ENCODE assay signal across 17 cellular contexts in the genomic region with DNA sequence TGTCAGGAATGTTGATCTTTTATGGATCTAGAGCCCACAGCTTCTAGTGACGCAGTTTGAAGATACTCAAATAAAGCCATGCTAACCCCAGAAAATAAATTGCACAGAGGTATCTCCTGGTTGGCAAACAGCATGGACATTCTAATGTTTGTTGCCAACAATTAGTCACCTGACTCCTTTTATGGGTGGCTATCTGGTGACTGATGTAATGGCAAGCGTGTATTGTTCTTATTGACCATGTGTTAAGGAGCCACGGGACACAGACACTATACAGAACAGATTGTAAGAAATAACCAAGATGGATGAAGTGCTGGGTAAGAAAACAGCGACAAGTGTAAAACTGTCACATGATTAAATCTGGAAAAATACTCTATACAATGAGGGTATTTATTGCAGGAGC.
A peak's percentile ranks its signal among the peaks of the same experiment; 100 is the strongest.
DNase-seq lines count a peak whose midpoint lies in the region; ATAC-seq and TF ChIP-seq lines count a peak whose summit lies in the region.
"Had no signal": no experiment of that assay in that cellular context is flagged by ENCODE, and none has a peak within 500 bp of the region (broad histone marks: within the 10 kb centered on the region; RNA-seq: fewer than 3 reads in every experiment).

No MANE protein-coding gene starts in this region.

- no peaks in the 10 kb centered on the region for H3K27me3 Mint-ChIP-seq in endodermal cell (ENCODE audit: insufficient read depth)

- H3K79me2 ChIP-seq in osteoblast (ENCODE audit: insufficient read depth, low read length) = no peaks in the 10 kb centered on the region

- H3K36me3 ChIP-seq in endodermal cell (ENCODE audit: control insufficient read depth, insufficient read depth, low read length) (no peaks in the 10 kb centered on the region), osteoblast (ENCODE audit: insufficient read depth, low read length) (no peaks in the 10 kb centered on the region)
- H3K36me3 ChIP-seq: left lung, upper lobe of left lung had no signal

- H3K27ac ChIP-seq in endodermal cell (ENCODE audit: low read depth, low read length) = peak overlapping the region; percentile 97
- peak overlapping the region; percentile 41 for H3K27ac ChIP-seq in osteoblast (ENCODE audit: low read depth, low read length)
- H3K27ac ChIP-seq: left lung, upper lobe of left lung had no signal

- H3K4me1 ChIP-seq in endodermal cell (ENCODE audit: control insufficient read depth, insufficient read depth, low read length) (peaks cover 5% of the 10 kb centered on the region), osteoblast (ENCODE audit: insufficient read depth, low read length) (peaks cover 29% of the 10 kb centered on the region)

- H3K4me3 ChIP-seq in endodermal cell (ENCODE audit: low read length) (no peak overlapping the region), osteoblast (ENCODE audit: insufficient read depth, low read length) (no peak overlapping the region)
- H3K4me3 ChIP-seq: left lung, upper lobe of left lung had no signal

- DNase-seq in COLO829 (ENCODE audit: low spot score) (peak; percentile 16), NCI-H146 (lab: John Stamatoyannopoulos, UW) (peak; percentile 88), endodermal cell (no peak), osteoblast (ENCODE audit: insufficient read length, low spot score, missing footprints) (no peak), NCI-H2081 treated with DMSO at 0.1 percent for 48 hours (lab: John Stamatoyannopoulos, UW) (no peak), occipital lobe (lab: John Stamatoyannopoulos, UW) (no peak)
- DNase-seq: activated effector memory CD4-positive, alpha-beta T cell treated with anti-CD3 and anti-CD28 coated beads, Interleukin-2, amount 50 U/mL, for 16 hours; cortex of kidney; DMS79; left lung; NCI-H1105 treated with DMSO at 0.1 percent for 48 hours; upper lobe of left lung had no signal

- no peak overlapping the region for H3K4me3 Mint-ChIP-seq in endodermal cell
- H3K4me3 Mint-ChIP-seq: stimulated activated effector memory CD8-positive, alpha-beta T cell treated with anti-CD3 and anti-CD28 coated beads, Interleukin-12 subunit alpha, Interleukin-12 subunit beta, amount 100 ng/mL, for 72 hours; WTC11 had no signal

- H3K27ac Mint-ChIP-seq in endodermal cell = no peak overlapping the region
- H3K27ac Mint-ChIP-seq: stimulated activated effector memory CD8-positive, alpha-beta T cell treated with anti-CD3 and anti-CD28 coated beads, Interleukin-12 subunit alpha, Interleukin-12 subunit beta, amount 100 ng/mL, for 72 hours; WTC11 had no signal

- H3K36me3 Mint-ChIP-seq in endodermal cell (ENCODE audit: low read depth) = no peaks in the 10 kb centered on the region
- H3K36me3 Mint-ChIP-seq: stimulated activated effector memory CD8-positive, alpha-beta T cell treated with anti-CD3 and anti-CD28 coated beads, Interleukin-12 subunit alpha, Interleukin-12 subunit beta, amount 100 ng/mL, for 72 hours; WTC11 had no signal

- peaks cover 10% of the 10 kb centered on the region for H3K4me1 Mint-ChIP-seq in endodermal cell

- no peak for ATAC-seq in GM18511 (IDR thresholded peaks at IDR 0.05; ENCODE audit: unreplicated experiment)
- no peak for ATAC-seq in GM21825 (IDR thresholded peaks at IDR 0.05; ENCODE audit: unreplicated experiment)
- ATAC-seq: Panc1, WTC11 had no signal

- no peaks in the 10 kb centered on the region for H3K9me3 Mint-ChIP-seq in endodermal cell
- H3K9me3 Mint-ChIP-seq: stimulated activated effector memory CD8-positive, alpha-beta T cell treated with anti-CD3 and anti-CD28 coated beads, Interleukin-12 subunit alpha, Interleukin-12 subunit beta, amount 100 ng/mL, for 72 hours; WTC11 had no signal

- H3K9ac ChIP-seq in endodermal cell (ENCODE audit: extremely low read depth, low read length, poor library complexity, severe bottlenecking) = no peak overlapping the region

- no peak overlapping the region for H2AFZ ChIP-seq in osteoblast (ENCODE audit: low read length)

- H3K27me3 ChIP-seq in endodermal cell (ENCODE audit: control insufficient read depth, insufficient read depth, low read length, poor library complexity, severe bottlenecking) (no peaks in the 10 kb centered on the region), osteoblast (ENCODE audit: insufficient read depth, low read length) (no peaks in the 10 kb centered on the region)
- H3K27me3 ChIP-seq: left lung, upper lobe of left lung had no signal

- TF ChIP-seq CTCF in endodermal cell (conservative IDR thresholded peaks at IDR 0.05) = no peak
- no peak for TF ChIP-seq CTCF in osteoblast (IDR thresholded peaks at IDR 0.05; ENCODE audit: extremely low read depth, low read depth, low read length)

- H3K9me3 ChIP-seq in endodermal cell (ENCODE audit: control insufficient read depth, low read length) = no peaks in the 10 kb centered on the region
- H3K9me3 ChIP-seq in osteoblast (ENCODE audit: low read depth, low read length) = no peaks in the 10 kb centered on the region
- H3K9me3 ChIP-seq: left lung, upper lobe of left lung had no signal

- WGBS in endodermal cell (ENCODE audit: insufficient coverage in 1 of 2, insufficient read length in 1 of 2), 2 experiments = 67 to 99% methylated on average over 3 to 4 of the region's 4 CpGs

- peak overlapping the region; percentile 38 for H3K4me2 ChIP-seq in osteoblast (ENCODE audit: insufficient read depth, low read length)

- no peaks in the 10 kb centered on the region for H4K20me1 ChIP-seq in osteoblast (ENCODE audit: insufficient read depth, low read length)

Comparison
In these comparisons a context has a peak if more than half of its experiments do, and no peak if none do; other contexts are left out.
1. DNase-seq: peak in COLO829 (single experiment) and NCI-H146 (single experiment); none in endodermal cell (single experiment), osteoblast (single experiment), NCI-H2081 treated with DMSO at 0.1 percent for 48 hours (single experiment) and occipital lobe (single experiment).